Comparison of ENCODE assay signal across 1 cellular context in the genomic region with DNA sequence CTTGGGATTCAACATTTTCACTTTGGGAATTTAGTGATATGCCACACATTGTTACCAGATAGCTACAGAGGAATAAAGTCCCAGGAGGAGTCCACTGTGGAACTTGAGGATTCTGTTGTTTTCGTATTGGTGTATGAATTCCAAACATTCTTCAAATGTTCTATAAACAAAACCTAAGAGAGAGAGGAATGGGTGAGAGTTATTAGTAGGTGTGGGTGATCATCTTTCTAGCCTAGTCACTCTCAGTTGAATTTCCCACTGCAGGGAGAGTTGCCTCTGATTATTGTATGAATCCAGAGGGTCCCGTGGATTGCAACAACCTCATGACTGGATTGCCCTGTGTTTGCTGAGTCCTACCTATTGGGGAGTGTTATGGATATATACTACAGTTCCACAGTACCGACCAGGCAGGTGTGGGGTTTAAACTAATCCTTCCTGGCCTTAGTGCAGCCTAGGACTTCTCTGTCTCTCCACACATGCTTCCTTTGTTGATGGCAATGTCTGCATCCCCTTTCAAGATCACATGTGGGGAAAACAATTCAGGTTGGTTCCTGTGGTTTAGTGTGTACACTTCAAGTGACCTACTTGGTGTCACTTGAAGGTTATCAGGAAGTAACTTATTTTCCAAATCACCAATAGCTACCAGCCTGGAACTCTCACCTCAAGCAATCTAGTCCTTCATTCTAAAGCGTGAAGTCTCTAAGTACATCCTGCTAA.
TF ChIP-seq lines count a peak whose summit lies in the region.

No MANE protein-coding gene starts in this region.

TF ChIP-seq in endothelial cell of umbilical vein, 7 proteins besides CTCF, POLR2A, EP300 and RAD21:
- TF ChIP-seq GATA2 (IDR thresholded peaks at IDR 0.05; ENCODE audit: insufficient read depth, insufficient read length, low read depth, low read length), result no peak
- TF ChIP-seq POLR2AphosphoS5 (IDR thresholded peaks at IDR 0.05; ENCODE audit: insufficient read depth, low read depth, low read length), result no peak
- no peak for TF ChIP-seq MYC (IDR thresholded peaks at IDR 0.05; ENCODE audit: low read depth, low read length)
- TF ChIP-seq FOS (IDR thresholded peaks at IDR 0.05; ENCODE audit: borderline replicate concordance, insufficient read depth, low read length), result no peak
- TF ChIP-seq, protein P1, sequence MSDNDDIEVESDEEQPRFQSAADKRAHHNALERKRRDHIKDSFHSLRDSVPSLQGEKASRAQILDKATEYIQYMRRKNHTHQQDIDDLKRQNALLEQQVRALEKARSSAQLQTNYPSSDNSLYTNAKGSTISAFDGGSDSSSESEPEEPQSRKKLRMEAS (IDR thresholded peaks at IDR 0.05; ENCODE audit: insufficient read depth, insufficient read length), result no peak
- no peak for TF ChIP-seq JUN (IDR thresholded peaks at IDR 0.05; ENCODE audit: borderline replicate concordance, insufficient read depth, insufficient read length, low read depth)
- no peak for TF ChIP-seq EZH2 (IDR thresholded peaks at IDR 0.05; ENCODE audit: borderline replicate concordance, low read depth, low read length, severe bottlenecking)
